9 cellular contexts compared by ENCODE assay signal in genomic region chr4:94577136-94577535, GRCh38.
A peak's percentile ranks its signal among the peaks of the same experiment; 100 is the strongest.
DNase-seq lines count a peak whose midpoint lies in the region; ATAC-seq, FAIRE-seq and TF ChIP-seq lines count a peak whose summit lies in the region.
"Had no signal": no experiment of that assay in that cellular context is flagged by ENCODE, and none has a peak within 500 bp of the region (broad histone marks: within the 10 kb centered on the region; RNA-seq: fewer than 3 reads in every experiment).

No MANE protein-coding gene starts in this region.

- H3K79me2 ChIP-seq in HepG2 (ENCODE audit: insufficient read depth, low read length): no peaks in the 10 kb centered on the region

- no peaks in the 10 kb centered on the region for H3K9me3 ChIP-seq in right lobe of liver
- H3K9me3 ChIP-seq in HepG2 (ENCODE audit: low read length): no peaks in the 10 kb centered on the region
- H3K9me3 ChIP-seq in kidney (ENCODE audit: control insufficient read depth in 1 of 2, low read length in 2 of 2): no peaks in the 10 kb centered on the region
- H3K9me3 ChIP-seq in aorta (ENCODE audit: control insufficient read depth, low read length): no peaks in the 10 kb centered on the region

- FAIRE-seq in HepG2 (lab: Jason Lieb, UNC): no peak
- FAIRE-seq in kidney (lab: Jason Lieb, UNC): no peak
- FAIRE-seq in RCC 7860 (lab: Jason Lieb, UNC): no peak

- intact Hi-C loops in right lobe of liver (cut with DNase I): no loop called here
- intact Hi-C loops in HepG2 (cut with micrococcal nuclease; ENCODE audit: unreplicated experiment): no loop called here
- intact Hi-C loops in kidney (cut with DNase I): no loop called here
- intact Hi-C loops in aorta (cut with DNase I): loop anchor here in 1 of 2 donors (5.0 kb wide), 1 partner anchor 170 kb away; no protein-coding TSS in a partner anchor

- no peak for TF ChIP-seq EP300 in HepG2 (IDR thresholded peaks at IDR 0.05; ENCODE audit: low read depth in 2 of 2, low read length in 2 of 2)
- TF ChIP-seq EP300 in HepG2 (CRISPR knock-in tag; IDR thresholded peaks at IDR 0.05; ENCODE audit: borderline replicate concordance): no peak

- H3K4me1 Mint-ChIP-seq in activated naive CD8-positive, alpha-beta T cell treated with anti-CD3 and anti-CD28 coated beads for 36 hours: no peaks in the 10 kb centered on the region
- H3K4me1 Mint-ChIP-seq: CD4-positive, CD25-positive, alpha-beta regulatory T cell had no signal

- TF ChIP-seq CTCF in right lobe of liver (IDR thresholded peaks at IDR 0.05) (no peak), HepG2 (CRISPR knock-in tag; IDR thresholded peaks at IDR 0.05) (no peak), astrocyte of the cerebellum (IDR thresholded peaks at IDR 0.05; ENCODE audit: low read depth, low read length, missing control alignments) (no peak), kidney (IDR thresholded peaks at IDR 0.05; ENCODE audit: borderline replicate concordance, extremely low read depth, insufficient read depth) (no peak)

- 67% methylated on average over 1 of the region's 1 CpG for WGBS in right lobe of liver (ENCODE audit: insufficient coverage, low coverage, low lambda C conversion rate, missing lambda C conversion rate)
- 96% methylated on average over 1 of the region's 1 CpG for WGBS in HepG2 (ENCODE audit: low lambda C conversion rate)
- 11% methylated on average over 1 of the region's 1 CpG for WGBS in aorta, 2 donors

- H3K27ac Mint-ChIP-seq in activated naive CD8-positive, alpha-beta T cell treated with anti-CD3 and anti-CD28 coated beads for 36 hours: no peak overlapping the region

- H3K36me3 ChIP-seq in right lobe of liver (peaks cover 0 to 8% (median 3%) of the 10 kb centered on the region in 4 donors), HepG2 (replicated peaks in 1 of 2; ENCODE audit: control insufficient read depth in 1 of 2, insufficient read depth in 2 of 2, low read length in 2 of 2) (peaks cover 8 to 17% of the 10 kb centered on the region in 2 experiments; a peak in 4 of 5 replicates), kidney (ENCODE audit: control insufficient read depth in 1 of 2, insufficient read depth in 2 of 2, low read length in 2 of 2) (peaks cover 2 to 11% of the 10 kb centered on the region in 2 donors), aorta (ENCODE audit: control insufficient read depth in 1 of 2, insufficient read depth in 2 of 2, low read length in 1 of 2) (no peaks in the 10 kb centered on the region)

- no peaks in the 10 kb centered on the region for H4K20me1 ChIP-seq in HepG2 (ENCODE audit: insufficient read depth, low read length)

- H3K27ac ChIP-seq in right lobe of liver (no peak overlapping the region), HepG2 (ENCODE audit: extremely low read length, insufficient read depth, low read length) (no peak overlapping the region), kidney (ENCODE audit: low read depth in 2 of 2, low read length in 2 of 2) (no peak overlapping the region), aorta (ENCODE audit: low read depth in 1 of 2, low read length in 2 of 2) (no peak overlapping the region)

- no peak for DNase-seq in right lobe of liver
- DNase-seq in HepG2 (ENCODE audit: low spot score): no peak
- DNase-seq in astrocyte of the cerebellum (ENCODE audit: low read depth): peak; percentile 85
- peak; percentile 68 for DNase-seq in kidney
- DNase-seq in aorta: peak in 1 of 2 donors; percentile 59
- DNase-seq in RCC 7860 (ENCODE audit: low spot score): no peak
- no peak for DNase-seq in activated naive CD8-positive, alpha-beta T cell treated with anti-CD3 and anti-CD28 coated beads for 36 hours
- DNase-seq: CD4-positive, CD25-positive, alpha-beta regulatory T cell had no signal

- TF ChIP-seq POLR2A in right lobe of liver (IDR thresholded peaks at IDR 0.05): no peak
- TF ChIP-seq POLR2A in HepG2 (IDR thresholded peaks at IDR 0.05; ENCODE audit: insufficient read depth in 1 of 2, low read depth in 2 of 2, low read length in 2 of 2): no peak

- H3K27me3 Mint-ChIP-seq in activated naive CD8-positive, alpha-beta T cell treated with anti-CD3 and anti-CD28 coated beads for 36 hours: no peaks in the 10 kb centered on the region
- H3K27me3 Mint-ChIP-seq: CD4-positive, CD25-positive, alpha-beta regulatory T cell had no signal

- H3K4me1 ChIP-seq in right lobe of liver: peaks cover 0 to 15% (median 0%) of the 10 kb centered on the region in 4 donors
- peaks cover 9% of the 10 kb centered on the region for H3K4me1 ChIP-seq in HepG2 (ENCODE audit: insufficient read depth, low read length)
- H3K4me1 ChIP-seq in kidney (ENCODE audit: control insufficient read depth in 1 of 2, insufficient read depth in 1 of 2, low read depth in 1 of 2, low read length in 2 of 2): no peaks in the 10 kb centered on the region
- no peaks in the 10 kb centered on the region for H3K4me1 ChIP-seq in aorta (ENCODE audit: control insufficient read depth in 1 of 2, insufficient read depth in 2 of 2, low read length in 2 of 2)

- in situ Hi-C loops in HepG2 (cut with HindIII; ENCODE audit: extremely low pct_ligation_motif_present, low pct_unique_long_range_greater_than_20kb) (loop anchor here (25.0 kb wide), 1 partner anchor 790 kb away; no protein-coding TSS in a partner anchor), astrocyte of the cerebellum (cut with HindIII; ENCODE audit: low sequenced_read_pairs) (no loop called here)

- peak in 3 of 4 donors; percentile 20 to 59 (median 31) for ATAC-seq in right lobe of liver
- ATAC-seq in HepG2: no peak
- ATAC-seq in aorta (ENCODE audit: low FRiP score): peak; percentile 70
- ATAC-seq in GM21723 (IDR thresholded peaks at IDR 0.05; ENCODE audit: unreplicated experiment): no peak

- H3K4me2 ChIP-seq in HepG2 (ENCODE audit: low read depth, low read length): no peak overlapping the region

- CTCF ChIA-PET in HepG2 (lab: Yijun Ruan, JAX; ENCODE audit: low intra/inter-chr PET ratio, low total read pairs): no interaction called here

- H3K4me3 ChIP-seq in right lobe of liver (no peak overlapping the region), HepG2 (replicated peaks in 1 of 3; ENCODE audit: insufficient read depth in 1 of 3, low read depth in 2 of 3, low read length in 3 of 3) (no peak overlapping the region), astrocyte of the cerebellum (ENCODE audit: low read depth, low read length) (no peak overlapping the region), kidney (ENCODE audit: low read length in 2 of 2) (no peak overlapping the region), aorta (ENCODE audit: low read length in 2 of 2) (no peak overlapping the region)

- no peak overlapping the region for H2AFZ ChIP-seq in HepG2 (ENCODE audit: low read length)

- no peaks in the 10 kb centered on the region for H3K27me3 ChIP-seq in right lobe of liver
- H3K27me3 ChIP-seq in HepG2 (ENCODE audit: control insufficient read depth in 1 of 2, insufficient read depth in 2 of 2, low read length in 2 of 2): no peaks in the 10 kb centered on the region
- no peaks in the 10 kb centered on the region for H3K27me3 ChIP-seq in aorta (ENCODE audit: control insufficient read depth in 1 of 2, insufficient read depth in 2 of 2, low read length in 1 of 2)

- POLR2A ChIA-PET in HepG2 (lab: Yijun Ruan, JAX): no interaction called here

- H3K4me3 Mint-ChIP-seq in activated naive CD8-positive, alpha-beta T cell treated with anti-CD3 and anti-CD28 coated beads for 36 hours: no peak overlapping the region
- H3K4me3 Mint-ChIP-seq: CD4-positive, CD25-positive, alpha-beta regulatory T cell had no signal

- TF ChIP-seq RAD21 in HepG2 (CRISPR knock-in tag; IDR thresholded peaks at IDR 0.05): no peak

- H3K9me3 Mint-ChIP-seq in activated naive CD8-positive, alpha-beta T cell treated with anti-CD3 and anti-CD28 coated beads for 36 hours: no peaks in the 10 kb centered on the region
- H3K9me3 Mint-ChIP-seq: CD4-positive, CD25-positive, alpha-beta regulatory T cell had no signal

- no TSS peak for BruUV-seq in HepG2 (replicated peaks; lab: Mats Ljungman, UMichigan)

- peaks cover 2% of the 10 kb centered on the region for H3K36me3 Mint-ChIP-seq in activated naive CD8-positive, alpha-beta T cell treated with anti-CD3 and anti-CD28 coated beads for 36 hours

- no peak overlapping the region for H3K9ac ChIP-seq in HepG2 (ENCODE audit: insufficient read depth, low read depth, low read length)
- H3K9ac ChIP-seq in kidney (ENCODE audit: low read length in 2 of 2): no peak overlapping the region

TF ChIP-seq in HepG2, 621 proteins besides CTCF, POLR2A, EP300 and RAD21:
- TF ChIP-seq DRAP1 (CRISPR knock-in tag; IDR thresholded peaks at IDR 0.05) (no peak), MIXL1 (CRISPR knock-in tag; IDR thresholded peaks at IDR 0.05) (no peak), SP4 (CRISPR knock-in tag; IDR thresholded peaks at IDR 0.05) (no peak), STAT5B (CRISPR knock-in tag; IDR thresholded peaks at IDR 0.05) (no peak), SRY (CRISPR knock-in tag; IDR thresholded peaks at IDR 0.05) (no peak)

Comparison
In these comparisons a context has a peak if more than half of its experiments do, and no peak if none do; other contexts are left out.
1. ATAC-seq: peak in right lobe of liver (3 of 4) and aorta (single experiment); none in HepG2 (single experiment) and GM21723 (single experiment).
2. DNase-seq: peak in astrocyte of the cerebellum (single experiment) and kidney (single experiment); none in right lobe of liver (0 of 3), HepG2 (single experiment), RCC 7860 (single experiment) and activated naive CD8-positive, alpha-beta T cell treated with anti-CD3 and anti-CD28 coated beads for 36 hours (single experiment).